In the genomic region with DNA sequence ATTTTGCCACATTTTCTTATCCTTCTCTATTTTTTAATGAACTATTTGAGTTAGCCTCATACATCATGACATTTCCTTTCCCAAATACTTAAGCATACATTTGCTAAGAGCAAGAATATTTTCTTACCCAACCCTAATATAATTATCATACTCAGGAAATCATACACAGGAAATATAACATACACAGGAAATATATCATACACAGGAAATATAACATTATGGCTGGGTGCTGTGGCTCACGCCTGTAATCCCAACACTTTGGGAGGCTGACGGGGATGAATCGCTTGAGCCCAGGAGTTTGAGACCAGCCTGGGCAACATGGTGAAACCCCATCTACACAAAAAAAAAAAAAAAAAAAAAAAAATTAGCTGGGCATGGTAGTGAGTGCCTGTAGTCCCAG, we compare ENCODE assay signal across 19 cellular contexts. TPM values are rescaled to one million over a fixed set of nuclear protein-coding genes. Genes with fewer than 3 reads are reported as not detected.
DNase-seq lines count a peak whose midpoint lies in the region; ATAC-seq and TF ChIP-seq lines count a peak whose summit lies in the region.
"Had no signal": no experiment of that assay in that cellular context is flagged by ENCODE, and none has a peak within 500 bp of the region (broad histone marks: within the 10 kb centered on the region; RNA-seq: fewer than 3 reads in every experiment).

No MANE protein-coding gene starts in this region.

- H3K36me3 Mint-ChIP-seq in activated T-cell treated with anti-CD3 and anti-CD28 coated beads, Interleukin-2, amount 50 U/mL, for 72 hours (ENCODE audit: insufficient read depth in 2 of 2), result peaks cover 24 to 35% of the 10 kb centered on the region in 2 donors
- peaks cover 26% of the 10 kb centered on the region for H3K36me3 Mint-ChIP-seq in activated T-cell treated with anti-CD3 and anti-CD28 coated beads, Interleukin-2, amount 50 U/mL, for 4 hours (ENCODE audit: insufficient read depth)
- H3K36me3 Mint-ChIP-seq in activated CD8-positive, alpha-beta T cell treated with anti-CD3 and anti-CD28 coated beads, Interleukin-2, amount 10 ng/mL, durations not matched to agents 7 days and 5 days (ENCODE audit: low read depth), result peaks cover 61% of the 10 kb centered on the region
- H3K36me3 Mint-ChIP-seq in naive thymus-derived CD4-positive, alpha-beta T cell, result peaks cover 10 to 42% (median 30%) of the 10 kb centered on the region in 5 donors
- no peaks in the 10 kb centered on the region for H3K36me3 Mint-ChIP-seq in progenitor cell of endocrine pancreas (ENCODE audit: insufficient read depth)

- H3K36me3 ChIP-seq in DOHH2 (ENCODE audit: control insufficient read depth, low read length) (peaks cover 57% of the 10 kb centered on the region), WERI-Rb-1 (no peaks in the 10 kb centered on the region)
- H3K36me3 ChIP-seq in naive thymus-derived CD4-positive, alpha-beta T cell (ENCODE audit: control insufficient read depth in 2 of 3, insufficient read depth in 3 of 3, low read length in 3 of 3), result peaks cover 4 to 43% (median 20%) of the 10 kb centered on the region in 3 experiments
- H3K36me3 ChIP-seq: right atrium auricular region had no signal

- H3K9me3 ChIP-seq in DOHH2 (ENCODE audit: control insufficient read depth, insufficient read depth, low read length), result no peaks in the 10 kb centered on the region
- H3K9me3 ChIP-seq in naive thymus-derived CD4-positive, alpha-beta T cell (ENCODE audit: control insufficient read depth in 2 of 3, low read length in 3 of 3), result no peaks in the 10 kb centered on the region
- no peaks in the 10 kb centered on the region for H3K9me3 ChIP-seq in WERI-Rb-1 (ENCODE audit: severe bottlenecking)
- H3K9me3 ChIP-seq: right atrium auricular region had no signal

- peak overlapping the region; percentile 97 for H3K27ac Mint-ChIP-seq in activated T-cell treated with anti-CD3 and anti-CD28 coated beads, Interleukin-2, amount 50 U/mL, for 72 hours
- peak overlapping the region; percentile 60 for H3K27ac Mint-ChIP-seq in activated CD8-positive, alpha-beta T cell treated with anti-CD3 and anti-CD28 coated beads, Interleukin-2, amount 10 ng/mL, durations not matched to agents 7 days and 5 days
- H3K27ac Mint-ChIP-seq in naive thymus-derived CD4-positive, alpha-beta T cell, result peak overlapping the region in 7 of 9 donors; percentile 4 to 88 (median 67)
- H3K27ac Mint-ChIP-seq in progenitor cell of endocrine pancreas, result no peak overlapping the region
- H3K27ac Mint-ChIP-seq: HFFc6 had no signal

- H3K4me3 ChIP-seq in DOHH2 (ENCODE audit: low read length) (peak overlapping the region; percentile 58), WERI-Rb-1 (ENCODE audit: low read depth, low read length) (no peak overlapping the region)
- no peak overlapping the region for H3K4me3 ChIP-seq in naive thymus-derived CD4-positive, alpha-beta T cell (ENCODE audit: low read length)
- H3K4me3 ChIP-seq: right atrium auricular region had no signal

- CTCF ChIA-PET in activated CD8-positive, alpha-beta T cell treated with anti-CD3 and anti-CD28 coated beads, Interleukin-2, amount 10 ng/mL, durations not matched to agents 7 days and 5 days (lab: Charles Lee), result interaction anchor here (2.7 kb wide), 1 partner anchor 103 kb away, joined by 8 read pairs; no protein-coding TSS in a partner anchor
- CTCF ChIA-PET in naive thymus-derived CD4-positive, alpha-beta T cell (lab: Charles Lee), result no interaction called here

- H3K79me2 ChIP-seq in DOHH2 (ENCODE audit: control insufficient read depth, low read length), result peaks cover 63% of the 10 kb centered on the region

- peaks cover 19% of the 10 kb centered on the region for H3F3A ChIP-seq in DOHH2 (ENCODE audit: control insufficient read depth, insufficient read depth)

- peaks cover 57% of the 10 kb centered on the region for H3K4me1 ChIP-seq in DOHH2 (ENCODE audit: control insufficient read depth, low read length)
- H3K4me1 ChIP-seq in naive thymus-derived CD4-positive, alpha-beta T cell (ENCODE audit: control insufficient read depth in 2 of 2, insufficient read depth in 2 of 2, low read length in 2 of 2), result peaks cover 19 to 28% of the 10 kb centered on the region in 2 donors
- H3K4me1 ChIP-seq: right atrium auricular region had no signal

- H3K27me3 Mint-ChIP-seq in activated T-cell treated with anti-CD3 and anti-CD28 coated beads, Interleukin-2, amount 50 U/mL, for 72 hours (ENCODE audit: low read depth), result no peaks in the 10 kb centered on the region
- H3K27me3 Mint-ChIP-seq in activated T-cell treated with anti-CD3 and anti-CD28 coated beads, Interleukin-2, amount 50 U/mL, for 4 hours (ENCODE audit: low read depth), result no peaks in the 10 kb centered on the region
- H3K27me3 Mint-ChIP-seq in activated CD8-positive, alpha-beta T cell treated with anti-CD3 and anti-CD28 coated beads, Interleukin-2, amount 10 ng/mL, durations not matched to agents 7 days and 5 days (ENCODE audit: low read depth), result no peaks in the 10 kb centered on the region
- H3K27me3 Mint-ChIP-seq in naive thymus-derived CD4-positive, alpha-beta T cell, result no peaks in the 10 kb centered on the region
- H3K27me3 Mint-ChIP-seq in progenitor cell of endocrine pancreas, result peaks cover 10% of the 10 kb centered on the region

- H3K4me2 ChIP-seq in DOHH2 (ENCODE audit: low read length), result peak overlapping the region; percentile 76
- H3K4me2 ChIP-seq: KMS-11 had no signal

- no peaks in the 10 kb centered on the region for H3K9me3 Mint-ChIP-seq in activated T-cell treated with anti-CD3 and anti-CD28 coated beads, Interleukin-2, amount 50 U/mL, for 72 hours
- H3K9me3 Mint-ChIP-seq in activated T-cell treated with anti-CD3 and anti-CD28 coated beads, Interleukin-2, amount 50 U/mL, for 4 hours, result no peaks in the 10 kb centered on the region
- H3K9me3 Mint-ChIP-seq in activated CD8-positive, alpha-beta T cell treated with anti-CD3 and anti-CD28 coated beads, Interleukin-2, amount 10 ng/mL, durations not matched to agents 7 days and 5 days (ENCODE audit: insufficient read depth), result no peaks in the 10 kb centered on the region
- H3K9me3 Mint-ChIP-seq in naive thymus-derived CD4-positive, alpha-beta T cell, result no peaks in the 10 kb centered on the region
- H3K9me3 Mint-ChIP-seq in progenitor cell of endocrine pancreas (ENCODE audit: low read depth), result no peaks in the 10 kb centered on the region
- H3K9me3 Mint-ChIP-seq: HFFc6 had no signal

- POLR2A ChIA-PET in activated CD8-positive, alpha-beta T cell treated with anti-CD3 and anti-CD28 coated beads, Interleukin-2, amount 10 ng/mL, durations not matched to agents 7 days and 5 days (lab: Charles Lee), result no interaction called here
- POLR2A ChIA-PET in naive thymus-derived CD4-positive, alpha-beta T cell (lab: Charles Lee), result interaction anchor here (0.7 kb wide), 1 partner anchor 1858 kb away, joined by 3 read pairs; the partner anchor contains the start of gene STAT2

- no peak for DNase-seq in activated T-cell treated with anti-CD3 and anti-CD28 coated beads, Interleukin-2, amount 50 U/mL, for 72 hours
- DNase-seq in activated T-cell treated with anti-CD3 and anti-CD28 coated beads, Interleukin-2, amount 50 U/mL, for 4 hours, result no peak
- no peak for DNase-seq in activated CD8-positive, alpha-beta T cell treated with anti-CD3 and anti-CD28 coated beads, Interleukin-2, amount 10 ng/mL, durations not matched to agents 7 days and 5 days
- DNase-seq in naive thymus-derived CD4-positive, alpha-beta T cell, result no peak
- DNase-seq in WERI-Rb-1, result no peak
- no peak for DNase-seq in progenitor cell of endocrine pancreas (ENCODE audit: low spot score, unreplicated experiment)
- DNase-seq: activated CD8-positive, alpha-beta memory T cell treated with anti-CD3 and anti-CD28 coated beads for 24 hours; activated gamma-delta T cell; EL; HFFc6; NCI-H2029 treated with DMSO at 0.1 percent for 48 hours; NCI-H510A treated with DMSO at 0.1 percent for 48 hours had no signal

- peak overlapping the region; percentile 29 for H3K27ac ChIP-seq in DOHH2 (ENCODE audit: low read depth, low read length)
- H3K27ac ChIP-seq in naive thymus-derived CD4-positive, alpha-beta T cell (ENCODE audit: low read depth, low read length), result no peak overlapping the region
- H3K27ac ChIP-seq in WERI-Rb-1, result no peak overlapping the region
- H3K27ac ChIP-seq: KMS-11, right atrium auricular region, RWPE1 had no signal

- peaks cover 60% of the 10 kb centered on the region for H3K4me1 Mint-ChIP-seq in activated T-cell treated with anti-CD3 and anti-CD28 coated beads, Interleukin-2, amount 50 U/mL, for 72 hours (ENCODE audit: low read depth)
- H3K4me1 Mint-ChIP-seq in activated T-cell treated with anti-CD3 and anti-CD28 coated beads, Interleukin-2, amount 50 U/mL, for 4 hours (ENCODE audit: low read depth), result peaks cover 60% of the 10 kb centered on the region
- H3K4me1 Mint-ChIP-seq in activated CD8-positive, alpha-beta T cell treated with anti-CD3 and anti-CD28 coated beads, Interleukin-2, amount 10 ng/mL, durations not matched to agents 7 days and 5 days (ENCODE audit: low read depth), result peaks cover 48% of the 10 kb centered on the region
- peaks cover 46 to 76% (median 57%) of the 10 kb centered on the region in 7 donors for H3K4me1 Mint-ChIP-seq in naive thymus-derived CD4-positive, alpha-beta T cell
- peaks cover 2% of the 10 kb centered on the region for H3K4me1 Mint-ChIP-seq in progenitor cell of endocrine pancreas (ENCODE audit: low read depth)

- no peaks in the 10 kb centered on the region for H3K27me3 ChIP-seq in DOHH2 (ENCODE audit: control insufficient read depth, low read length)
- H3K27me3 ChIP-seq in naive thymus-derived CD4-positive, alpha-beta T cell (ENCODE audit: control insufficient read depth in 2 of 2, insufficient read depth in 2 of 2, low read length in 2 of 2), result no peaks in the 10 kb centered on the region
- H3K27me3 ChIP-seq in WERI-Rb-1 (ENCODE audit: insufficient read depth, low read depth, severe bottlenecking), result no peaks in the 10 kb centered on the region
- H3K27me3 ChIP-seq: right atrium auricular region had no signal

- H4K20me1 ChIP-seq in DOHH2 (ENCODE audit: control insufficient read depth, insufficient read depth, low read depth, low read length), result no peaks in the 10 kb centered on the region

- peak overlapping the region; percentile 29 to 89 for H3K4me3 Mint-ChIP-seq in activated T-cell treated with anti-CD3 and anti-CD28 coated beads, Interleukin-2, amount 50 U/mL, for 72 hours
- no peak overlapping the region for H3K4me3 Mint-ChIP-seq in activated T-cell treated with anti-CD3 and anti-CD28 coated beads, Interleukin-2, amount 50 U/mL, for 4 hours
- peak overlapping the region; percentile 42 for H3K4me3 Mint-ChIP-seq in activated CD8-positive, alpha-beta T cell treated with anti-CD3 and anti-CD28 coated beads, Interleukin-2, amount 10 ng/mL, durations not matched to agents 7 days and 5 days
- peak overlapping the region; percentile 41 to 97 (median 68) for H3K4me3 Mint-ChIP-seq in naive thymus-derived CD4-positive, alpha-beta T cell
- no peak overlapping the region for H3K4me3 Mint-ChIP-seq in progenitor cell of endocrine pancreas (ENCODE audit: low read depth)
- H3K4me3 Mint-ChIP-seq: HFFc6 had no signal

- TF ChIP-seq CTCF in DOHH2 (IDR thresholded peaks at IDR 0.05; ENCODE audit: low read depth, low read length, poor library complexity, severe bottlenecking), result no peak
- no peak for TF ChIP-seq CTCF in WERI-Rb-1 (IDR thresholded peaks at IDR 0.05; ENCODE audit: low read depth, low read length)
- TF ChIP-seq CTCF in progenitor cell of endocrine pancreas (IDR thresholded peaks at IDR 0.05; ENCODE audit: unreplicated experiment), result no peak

- intact Hi-C loops in naive thymus-derived CD4-positive, alpha-beta T cell (cut with micrococcal nuclease), result no loop called here

- H3K9me2 ChIP-seq in DOHH2 (replicated peaks; ENCODE audit: control insufficient read depth, low read length), result no peaks in the 10 kb centered on the region

- no peak for ATAC-seq in activated T-cell treated with anti-CD3 and anti-CD28 coated beads, Interleukin-2, amount 50 U/mL, for 72 hours (replicated peaks in 1 of 2)
- ATAC-seq in activated T-cell treated with anti-CD3 and anti-CD28 coated beads, Interleukin-2, amount 50 U/mL, for 4 hours, result no peak
- ATAC-seq in activated CD8-positive, alpha-beta T cell treated with anti-CD3 and anti-CD28 coated beads, Interleukin-2, amount 10 ng/mL, durations not matched to agents 7 days and 5 days, result no peak
- ATAC-seq in naive thymus-derived CD4-positive, alpha-beta T cell, result no peak
- ATAC-seq in HG02884 (IDR thresholded peaks at IDR 0.05; ENCODE audit: unreplicated experiment), result no peak

RNA-seq across cellular contexts. Expression of gene NCKAP1L, which starts 4.9 kb away (rescaled TPM):
- total RNA-seq in activated T-cell treated with anti-CD3 and anti-CD28 coated beads, Interleukin-2, amount 50 U/mL, for 72 hours, result 100 to 1,000 TPM; 124 to 148 TPM
- total RNA-seq in activated T-cell treated with anti-CD3 and anti-CD28 coated beads, Interleukin-2, amount 50 U/mL, for 4 hours, result 10 to 100 TPM; 60.5 to 83.7 (median 79.9) TPM
- 100 to 1,000 TPM; 141 to 143 TPM for total RNA-seq in activated CD8-positive, alpha-beta T cell treated with anti-CD3 and anti-CD28 coated beads, Interleukin-2, amount 10 ng/mL, durations not matched to agents 7 days and 5 days
- total RNA-seq in naive thymus-derived CD4-positive, alpha-beta T cell, result 100 to 1,000 TPM; 111 to 184 (median 128) TPM
- 10 to 100 TPM; 71.2 to 93.2 TPM for polyA plus RNA-seq in naive thymus-derived CD4-positive, alpha-beta T cell
- not detected in 2 replicates for total RNA-seq in progenitor cell of endocrine pancreas

RNA-seq across cellular contexts. Expression of gene GTSF1, which starts 29.1 kb away (rescaled TPM):
- total RNA-seq in activated T-cell treated with anti-CD3 and anti-CD28 coated beads, Interleukin-2, amount 50 U/mL, for 72 hours, result 10 to 100 TPM in 1 of 2 donors, 1 to 10 TPM in 1; 8.5 to 12.4 TPM
- 10 to 100 TPM in 1 of 3 donors, 1 to 10 TPM in 2; 2.5 to 11.6 (median 7.9) TPM for total RNA-seq in activated T-cell treated with anti-CD3 and anti-CD28 coated beads, Interleukin-2, amount 50 U/mL, for 4 hours
- total RNA-seq in activated CD8-positive, alpha-beta T cell treated with anti-CD3 and anti-CD28 coated beads, Interleukin-2, amount 10 ng/mL, durations not matched to agents 7 days and 5 days, result 10 to 100 TPM; 11.8 to 12.7 TPM
- 1 to 10 TPM; 1.9 to 9.5 (median 2.5) TPM for total RNA-seq in naive thymus-derived CD4-positive, alpha-beta T cell
- polyA plus RNA-seq in naive thymus-derived CD4-positive, alpha-beta T cell, result 10 to 100 TPM; 13.5 to 15.1 TPM
- total RNA-seq in progenitor cell of endocrine pancreas, result not detected in 2 replicates
- total RNA-seq: HFFc6, lower leg skin, osteoblast, right atrium auricular region had no signal

RNA-seq across cellular contexts. Expression of gene PDE1B, which starts 46.9 kb away (rescaled TPM):
- 10 to 100 TPM; 10.9 to 15.3 TPM for total RNA-seq in activated T-cell treated with anti-CD3 and anti-CD28 coated beads, Interleukin-2, amount 50 U/mL, for 72 hours
- total RNA-seq in activated T-cell treated with anti-CD3 and anti-CD28 coated beads, Interleukin-2, amount 50 U/mL, for 4 hours, result 1 to 10 TPM; 6.9 to 8.7 (median 7.9) TPM
- total RNA-seq in activated CD8-positive, alpha-beta T cell treated with anti-CD3 and anti-CD28 coated beads, Interleukin-2, amount 10 ng/mL, durations not matched to agents 7 days and 5 days, result 1 to 10 TPM; 7.1 to 7.7 TPM
- 10 to 100 TPM in 2 of 5 experiments, 1 to 10 TPM in 3; 3.3 to 22.3 (median 9.4) TPM for total RNA-seq in naive thymus-derived CD4-positive, alpha-beta T cell
- polyA plus RNA-seq in naive thymus-derived CD4-positive, alpha-beta T cell, result 1 to 10 TPM in 1 of 2 donors, under 1 TPM in 1; 0.18 to 5.7 TPM
- 0.71 and 0.81 TPM in 2 replicates for total RNA-seq in progenitor cell of endocrine pancreas
- total RNA-seq: HFFc6, osteoblast had no signal

Comparison
In these comparisons a context has a peak if more than half of its experiments do, and no peak if none do; other contexts are left out.
1. H3K4me3 Mint-ChIP-seq: peak in activated T-cell treated with anti-CD3 and anti-CD28 coated beads, Interleukin-2, amount 50 U/mL, for 72 hours (2 of 2), activated CD8-positive, alpha-beta T cell treated with anti-CD3 and anti-CD28 coated beads, Interleukin-2, amount 10 ng/mL, durations not matched to agents 7 days and 5 days (single experiment) and naive thymus-derived CD4-positive, alpha-beta T cell (10 of 10); none in activated T-cell treated with anti-CD3 and anti-CD28 coated beads, Interleukin-2, amount 50 U/mL, for 4 hours (single experiment) and progenitor cell of endocrine pancreas (single experiment).
2. RNA of gene NCKAP1L, which starts 4.9 kb away (total RNA-seq): 124 to 148 TPM in activated T-cell treated with anti-CD3 and anti-CD28 coated beads, Interleukin-2, amount 50 U/mL, for 72 hours, 141 to 143 TPM in activated CD8-positive, alpha-beta T cell treated with anti-CD3 and anti-CD28 coated beads, Interleukin-2, amount 10 ng/mL, durations not matched to agents 7 days and 5 days, 111 to 184 TPM in naive thymus-derived CD4-positive, alpha-beta T cell and 60.5 to 83.7 TPM in activated T-cell treated with anti-CD3 and anti-CD28 coated beads, Interleukin-2, amount 50 U/mL, for 4 hours; not detected in progenitor cell of endocrine pancreas; every median in the first group is over 10 times any median in the second.